ENCODE assay signal across 30 cellular contexts in genomic region chr14:71521736-71522135, GRCh38.
DNase-seq lines count a peak whose midpoint lies in the region; TF ChIP-seq lines count a peak whose summit lies in the region.
"Had no signal": no experiment of that assay in that cellular context is flagged by ENCODE, and none has a peak within 500 bp of the region (broad histone marks: within the 10 kb centered on the region; RNA-seq: fewer than 3 reads in every experiment).

No MANE protein-coding gene starts in this region.

- H3K9me3 ChIP-seq in Caco-2, result no peaks in the 10 kb centered on the region
- H3K9me3 ChIP-seq: gastroesophageal sphincter, right atrium auricular region, stomach, thyroid gland had no signal

- DNase-seq in Caco-2 (no peak), LHCN-M2 (ENCODE audit: low read depth) (peak; percentile 15), RKO (ENCODE audit: low spot score) (peak; percentile 15), myocyte (ENCODE audit: low read depth) (peak; percentile 10), NCI-H1092 treated with DMSO at 0.1 percent for 48 hours (lab: John Stamatoyannopoulos, UW) (no peak), SKM-1 (lab: John Stamatoyannopoulos, UW; ENCODE audit: unreplicated experiment) (no peak), midbrain (lab: John Stamatoyannopoulos, UW) (no peak), COLO829 (ENCODE audit: low spot score) (no peak)
- DNase-seq: activated CD4-positive, alpha-beta T cell treated with anti-CD3 and anti-CD28 coated beads for 1 hour; activated CD8-positive, alpha-beta memory T cell treated with anti-CD3 and anti-CD28 coated beads, Interleukin-2, amount 50 U/mL, for 48 hours; activated CD8-positive, alpha-beta T cell treated with anti-CD3 and anti-CD28 coated beads for 36 hours; CD4-positive, alpha-beta T cell; H7; hippocampal formation; Karpas-422; mammary epithelial cell; MV-4-11; NCI-H187; NCI-H524; NK-92 treated with Interleukin-12 subunit alpha and Interleukin-12 subunit beta, amount 100 ng/mL, for 24 hours; SHP77; stimulated activated CD4-positive, alpha-beta T cell treated with anti-CD3 and anti-CD28 coated beads, Interleukin-1b, Interleukin-23, amount 100 ng/mL, for 48 hours; stomach; thyroid gland had no signal

- peak overlapping the region; percentile 92 for H3K27ac Mint-ChIP-seq in Caco-2 (ENCODE audit: unreplicated experiment)
- H3K27ac Mint-ChIP-seq: activated CD8-positive, alpha-beta T cell treated with anti-CD3 and anti-CD28 coated beads for 36 hours; activated naive CD4-positive, alpha-beta T cell treated with anti-CD3 and anti-CD28 coated beads, Interleukin-2, amount 50 U/mL, for 72 hours; activated T-helper 2 cell treated with anti-CD3 and anti-CD28 coated beads, Interferon-gamma antibody, Interleukin-2, Interleukin-4, amounts not matched to agents 10 μg/mL and 5 μg/mL and 100 μg/mL, durations not matched to agents 14 hours and 24 hours and 36 hours; CD4-positive, alpha-beta T cell had no signal

- H3K4me1 ChIP-seq in Caco-2, result peaks cover 46% of the 10 kb centered on the region
- H3K4me1 ChIP-seq: gastroesophageal sphincter, right atrium auricular region had no signal

- CTCF ChIA-PET in Caco-2 (lab: Charles Lee), result no interaction called here

- H3K4me3 ChIP-seq in Caco-2 (ENCODE audit: low read depth, low read length), result no peak overlapping the region
- H3K4me3 ChIP-seq: gastroesophageal sphincter, GM12878, right atrium auricular region, stomach, thyroid gland had no signal

- intact Hi-C loops in Caco-2 (cut with micrococcal nuclease; ENCODE audit: unreplicated experiment), result loop anchor here (1.0 to 5.0 kb wide), 3 partner anchors 35 to 199 kb away; partner anchors contain the start of gene SIPA1L1

- peaks cover 7% of the 10 kb centered on the region for H3K9me3 Mint-ChIP-seq in Caco-2 (ENCODE audit: unreplicated experiment)
- H3K9me3 Mint-ChIP-seq: activated CD8-positive, alpha-beta T cell treated with anti-CD3 and anti-CD28 coated beads for 36 hours; CD4-positive, alpha-beta T cell had no signal

- BruUV-seq in Caco-2 (replicated peaks; lab: Mats Ljungman, UMichigan), result TSS peak; percentile 90

- no peaks in the 10 kb centered on the region for H3K36me3 ChIP-seq in Caco-2 (ENCODE audit: control insufficient read depth, insufficient read depth, low read length)
- H3K36me3 ChIP-seq: gastroesophageal sphincter, right atrium auricular region, stomach, thyroid gland had no signal

- peaks cover 43% of the 10 kb centered on the region for H3K36me3 Mint-ChIP-seq in Caco-2 (ENCODE audit: insufficient read depth, unreplicated experiment)

- H3K27me3 ChIP-seq in Caco-2 (replicated peaks; ENCODE audit: control insufficient read depth, insufficient read depth, low read length), result no peaks in the 10 kb centered on the region
- H3K27me3 ChIP-seq: gastroesophageal sphincter, right atrium auricular region, stomach, thyroid gland had no signal

- TF ChIP-seq CTCF in Caco-2 (IDR thresholded peaks at IDR 0.05; ENCODE audit: insufficient read depth in 1 of 2, low read depth in 1 of 2, low read length in 1 of 2, severe bottlenecking in 1 of 2, unreplicated experiment in 1 of 2), result no peak

- POLR2A ChIA-PET in Caco-2 (lab: Charles Lee), result no interaction called here

- peak overlapping the region; percentile 17 for H3K4me3 Mint-ChIP-seq in Caco-2 (ENCODE audit: unreplicated experiment)
- H3K4me3 Mint-ChIP-seq: activated CD8-positive, alpha-beta T cell treated with anti-CD3 and anti-CD28 coated beads for 36 hours; CD4-positive, alpha-beta T cell; neural crest cell had no signal

- H3K4me1 Mint-ChIP-seq in Caco-2 (ENCODE audit: low read depth, unreplicated experiment), result peaks cover 55% of the 10 kb centered on the region
- H3K4me1 Mint-ChIP-seq: neural crest cell had no signal

- no peaks in the 10 kb centered on the region for H3K27me3 Mint-ChIP-seq in Caco-2 (ENCODE audit: insufficient read depth, unreplicated experiment)
- H3K27me3 Mint-ChIP-seq: activated CD8-positive, alpha-beta T cell treated with anti-CD3 and anti-CD28 coated beads for 36 hours; CD4-positive, alpha-beta T cell had no signal

Comparison
In these comparisons a context has a peak if more than half of its experiments do, and no peak if none do; other contexts are left out.
1. DNase-seq: peak in LHCN-M2 (single experiment), RKO (single experiment) and myocyte (single experiment); none in Caco-2 (0 of 2), NCI-H1092 treated with DMSO at 0.1 percent for 48 hours (single experiment), SKM-1 (single experiment), midbrain (single experiment) and COLO829 (single experiment).